ENCODE assay signal across 8 cellular contexts in the genomic region with DNA sequence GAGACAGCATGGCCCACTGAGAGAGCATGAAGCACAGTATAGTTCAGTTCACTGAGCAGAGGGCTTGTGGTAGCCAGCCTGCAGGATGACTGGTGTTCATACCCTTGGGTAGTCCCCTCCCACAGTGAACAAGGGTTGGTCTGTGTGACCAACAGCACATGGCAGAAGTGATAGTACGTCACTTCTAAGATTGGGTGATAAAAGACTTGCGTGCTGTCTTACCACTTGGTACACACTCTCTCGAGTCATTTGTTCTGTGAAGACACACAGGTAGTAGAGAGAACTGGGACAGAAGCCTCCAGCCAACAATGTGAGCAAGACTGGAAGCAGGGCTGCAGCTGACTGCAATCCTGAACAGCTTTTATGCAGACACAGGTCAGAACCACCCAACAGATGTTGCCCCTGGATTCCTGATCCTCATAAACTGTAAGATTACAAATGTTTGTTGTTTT. TPM values are rescaled to one million over a fixed set of nuclear protein-coding genes. Genes with fewer than 3 reads are reported as not detected.
DNase-seq lines count a peak whose midpoint lies in the region; ATAC-seq, FAIRE-seq and TF ChIP-seq lines count a peak whose summit lies in the region.

No MANE protein-coding gene starts in this region.

- H3K4me2 ChIP-seq in PC-3 (ENCODE audit: low read length) = peak overlapping the region; percentile 53

- peaks cover 55% of the 10 kb centered on the region for H3K4me1 ChIP-seq in PC-3 (ENCODE audit: insufficient read depth, low read length)

- POLR2A ChIA-PET in PC-3 (lab: Charles Lee; ENCODE audit: unreplicated experiment) = interaction anchor here (0.6 to 1.0 kb wide), 2 partner anchors 10 to 34 kb away, joined by 3 to 5 read pairs; no protein-coding TSS in a partner anchor

- FAIRE-seq in HTR-8/SVneo (lab: Jason Lieb, UNC) = no peak

- no TSS peak for BruUV-seq in PC-3 (replicated peaks; lab: Mats Ljungman, UMichigan)

- H3K79me2 ChIP-seq in PC-3 (ENCODE audit: low read length) = peaks cover 100% of the 10 kb centered on the region

- H3K27ac ChIP-seq in PC-3 (ENCODE audit: low read length) = peak overlapping the region; percentile 76

- intact Hi-C loops in PC-3 (cut with micrococcal nuclease) = no loop called here

- peaks cover 3% of the 10 kb centered on the region; the same call in 1 of the 2 replicates for H3K36me3 ChIP-seq in GM06990 (ENCODE audit: control insufficient read depth, insufficient read depth, low read length)
- H3K36me3 ChIP-seq in PC-3 (ENCODE audit: low read depth, low read length) = peaks cover 24% of the 10 kb centered on the region; the same call in 1 of the 2 replicates

- TF ChIP-seq CTCF in GM06990 (IDR thresholded peaks at IDR 0.05; ENCODE audit: insufficient read depth, low read length, poor library complexity, severe bottlenecking) (no peak), PC-3 (conservative IDR thresholded peaks at IDR 0.05; ENCODE audit: low read depth, low read length) (no peak)

- DNase-seq in GM06990 (ENCODE audit: extremely low read depth, insufficient read length) = peak; percentile 72
- DNase-seq in PC-3 = peak; percentile 70
- peak; percentile 80 for DNase-seq in activated naive CD4-positive, alpha-beta T cell treated with Interleukin-2 at 50 U/mL for 16 hours
- peak; percentile 14 for DNase-seq in left kidney (ENCODE audit: low read depth, low spot score)
- peak; percentile 53 for DNase-seq in stimulated activated CD8-positive, alpha-beta memory T cell treated with anti-CD3 and anti-CD28 coated beads, Interleukin-7, amount 100 ng/mL, for 24 hours (ENCODE audit: low read depth)
- no peak for DNase-seq in NCI-H1105 (lab: John Stamatoyannopoulos, UW)
- no peak for DNase-seq in HTR-8/SVneo (ENCODE audit: insufficient read length, low spot score)

- H3K27me3 ChIP-seq in GM06990 (replicated peaks; ENCODE audit: control insufficient read depth, insufficient read depth, low read length) (no peaks in the 10 kb centered on the region), PC-3 (ENCODE audit: low read length) (no peaks in the 10 kb centered on the region)

- ATAC-seq in GM21723 (IDR thresholded peaks at IDR 0.05; ENCODE audit: unreplicated experiment) (peak; percentile 93), PC-3 (peak; percentile 64)

- peaks cover 4% of the 10 kb centered on the region for H3F3A ChIP-seq in PC-3 (ENCODE audit: low read length, unreplicated experiment)

- no peaks in the 10 kb centered on the region for H3K9me3 ChIP-seq in PC-3 (ENCODE audit: low read length)

- H2AFZ ChIP-seq in PC-3 (ENCODE audit: low read length) = no peak overlapping the region

- H3K4me3 ChIP-seq in GM06990 (replicated peaks; ENCODE audit: low read depth, low read length) (peak overlapping the region; percentile 16; the same call in 1 of the 2 replicates), PC-3 (ENCODE audit: low read length) (peak overlapping the region; percentile 27; the same call in 1 of the 2 replicates)

- CTCF ChIA-PET in PC-3 (lab: Charles Lee) = no interaction called here

- H3K9me2 ChIP-seq in PC-3 (replicated peaks; ENCODE audit: low read length) = no peaks in the 10 kb centered on the region

- H4K20me1 ChIP-seq in PC-3 (ENCODE audit: low read length) = peaks cover 90% of the 10 kb centered on the region

- H3K9ac ChIP-seq in PC-3 (ENCODE audit: low read length) = peak overlapping the region; percentile 38

RNA-seq across cellular contexts. Expression of gene EPC1, which starts 14.6 kb away (rescaled TPM):
- total RNA-seq in PC-3 (2014; rRNA removed) = 72.7 and 148 TPM in 2 replicates

Comparison
In these comparisons a context has a peak if more than half of its experiments do, and no peak if none do; other contexts are left out.
1. DNase-seq: peak in GM06990 (single experiment), PC-3 (single experiment), activated naive CD4-positive, alpha-beta T cell treated with Interleukin-2 at 50 U/mL for 16 hours (single experiment), left kidney (single experiment) and stimulated activated CD8-positive, alpha-beta memory T cell treated with anti-CD3 and anti-CD28 coated beads, Interleukin-7, amount 100 ng/mL, for 24 hours (single experiment); none in NCI-H1105 (single experiment) and HTR-8/SVneo (single experiment).